ENCODE assay signal across 1 cellular context in genomic region chr17:22217135-22217534, GRCh38.
TF ChIP-seq lines count a peak whose summit lies in the region.

No MANE protein-coding gene starts in this region.

TF ChIP-seq in H1, 55 proteins besides CTCF, POLR2A, EP300 and RAD21 (continued from another document):
- TF ChIP-seq, protein P1, sequence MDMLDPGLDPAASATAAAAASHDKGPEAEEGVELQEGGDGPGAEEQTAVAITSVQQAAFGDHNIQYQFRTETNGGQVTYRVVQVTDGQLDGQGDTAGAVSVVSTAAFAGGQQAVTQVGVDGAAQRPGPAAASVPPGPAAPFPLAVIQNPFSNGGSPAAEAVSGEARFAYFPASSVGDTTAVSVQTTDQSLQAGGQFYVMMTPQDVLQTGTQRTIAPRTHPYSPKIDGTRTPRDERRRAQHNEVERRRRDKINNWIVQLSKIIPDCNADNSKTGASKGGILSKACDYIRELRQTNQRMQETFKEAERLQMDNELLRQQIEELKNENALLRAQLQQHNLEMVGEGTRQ (IDR thresholded peaks at IDR 0.05; ENCODE audit: low read length) = no peak
- TF ChIP-seq MAX (IDR thresholded peaks at IDR 0.05) (no peak), ATF3 (IDR thresholded peaks at IDR 0.05; ENCODE audit: insufficient read depth, low read depth, low read length) (no peak), ASH2L (IDR thresholded peaks at IDR 0.05; ENCODE audit: low read length) (no peak), SIX5 (IDR thresholded peaks at IDR 0.05; ENCODE audit: low read depth, low read length) (no peak), SP1 (IDR thresholded peaks at IDR 0.05; ENCODE audit: low read depth, low read length) (no peak), BRCA1 (IDR thresholded peaks at IDR 0.05; ENCODE audit: low read depth, low read length) (no peak), EGR1 (IDR thresholded peaks at IDR 0.05; ENCODE audit: borderline replicate concordance, low read depth, low read length) (no peak)
